ENCODE assay signal across 1 cellular context in the genomic region with DNA sequence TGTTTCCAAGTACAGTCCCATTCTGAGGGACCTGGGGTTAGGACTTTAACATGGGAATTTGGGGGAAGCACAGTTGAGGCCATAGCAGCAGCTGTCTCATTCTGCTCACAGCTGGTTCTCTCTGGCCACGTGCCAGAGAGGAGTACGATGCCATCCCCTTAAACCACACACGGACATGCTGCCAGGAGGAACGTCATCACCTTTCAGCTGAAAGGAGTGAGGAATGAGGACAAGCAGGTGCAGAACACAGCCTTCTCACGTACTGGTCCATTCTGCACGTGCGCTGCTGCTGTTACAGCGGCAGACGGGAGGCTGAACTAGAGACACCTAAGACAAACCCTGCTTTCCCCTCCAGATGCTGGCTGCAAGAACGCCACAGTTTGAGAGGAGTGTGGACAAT.
TF ChIP-seq lines count a peak whose summit lies in the region.

No MANE protein-coding gene starts in this region.

TF ChIP-seq in IMR-90, 13 proteins besides CTCF, POLR2A, EP300 and RAD21 (continued from another document):
- TF ChIP-seq USF2 (IDR thresholded peaks at IDR 0.05; ENCODE audit: low read depth, low read length), result no peak
